ENCODE assay signal across 8 cellular contexts in the genomic region with DNA sequence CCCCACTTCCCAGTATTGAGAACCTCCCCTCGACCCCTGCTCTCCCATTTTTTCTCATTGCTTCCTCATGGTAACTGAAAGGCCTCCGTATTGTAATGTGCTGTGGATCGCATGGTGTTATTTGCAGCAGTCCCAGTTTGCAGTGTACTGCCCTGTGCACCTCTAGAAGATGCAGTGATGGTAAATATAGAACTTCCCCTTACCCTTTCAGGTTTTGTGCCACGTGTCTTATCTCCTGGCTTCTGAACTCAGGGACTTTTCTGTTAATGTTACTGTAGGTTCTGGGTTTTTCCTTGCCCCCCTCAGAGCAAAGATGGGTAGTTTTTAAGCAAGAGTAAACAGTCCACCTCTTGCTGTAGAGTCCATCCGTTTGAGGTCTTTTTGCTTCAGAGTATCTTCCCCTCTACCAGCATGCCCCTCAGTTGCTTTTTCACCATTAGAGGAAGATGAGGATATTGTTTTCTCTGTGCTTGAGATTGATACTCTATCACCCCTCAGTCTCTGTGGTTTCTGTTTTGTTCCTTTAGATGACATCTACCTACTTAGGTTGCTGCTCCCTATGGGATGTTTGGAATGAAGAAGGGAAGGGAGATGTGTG. TPM values are rescaled to one million over a fixed set of nuclear protein-coding genes. Genes with fewer than 3 reads are reported as not detected.
A peak's percentile ranks its signal among the peaks of the same experiment; 100 is the strongest.
DNase-seq lines count a peak whose midpoint lies in the region; ATAC-seq and TF ChIP-seq lines count a peak whose summit lies in the region.

No MANE protein-coding gene starts in this region.

- WGBS in thyroid gland, 2 donors = 82 to 87% methylated on average over 5 of the region's 5 CpGs

- H3K4me1 ChIP-seq in OCI-LY1 (ENCODE audit: insufficient read depth, low read length, severe bottlenecking) (peaks cover 52% of the 10 kb centered on the region), right atrium auricular region (peaks cover 0 to 59% of the 10 kb centered on the region in 2 donors), thyroid gland (peaks cover 57 to 80% of the 10 kb centered on the region in 2 donors), A673 (ENCODE audit: insufficient read depth, low read length, poor library complexity, severe bottlenecking) (peaks cover 16% of the 10 kb centered on the region)

- H4K20me1 ChIP-seq in OCI-LY1 (ENCODE audit: insufficient read depth, low read length) = no peaks in the 10 kb centered on the region

- ATAC-seq in activated CD8-positive, alpha-beta memory T cell treated with anti-CD3 and anti-CD28 coated beads, Interleukin-2, amount 10 ng/mL, durations not matched to agents 7 days and 5 days = no peak
- no peak for ATAC-seq in GM18517 (IDR thresholded peaks at IDR 0.05; ENCODE audit: unreplicated experiment)

- no peaks in the 10 kb centered on the region for H3K9me3 Mint-ChIP-seq in activated CD8-positive, alpha-beta memory T cell treated with anti-CD3 and anti-CD28 coated beads, Interleukin-2, amount 10 ng/mL, durations not matched to agents 7 days and 5 days (ENCODE audit: low read depth)

- BruUV-seq in A673 (replicated peaks; lab: Mats Ljungman, UMichigan) = no TSS peak

- no peak for TF ChIP-seq CTCF in OCI-LY1 (IDR thresholded peaks at IDR 0.05; ENCODE audit: low read length)
- no peak for TF ChIP-seq CTCF in right atrium auricular region (IDR thresholded peaks at IDR 0.05)
- TF ChIP-seq CTCF in thyroid gland (IDR thresholded peaks at IDR 0.05) = no peak
- TF ChIP-seq CTCF in A673 (conservative IDR thresholded peaks at IDR 0.05; ENCODE audit: low read depth, low read length) = no peak

- peaks cover 65% of the 10 kb centered on the region for H3K4me1 Mint-ChIP-seq in activated CD8-positive, alpha-beta memory T cell treated with anti-CD3 and anti-CD28 coated beads, Interleukin-2, amount 10 ng/mL, durations not matched to agents 7 days and 5 days

- H3K4me2 ChIP-seq in OCI-LY1 (ENCODE audit: low read length) = peak overlapping the region; percentile 38; the same call in 1 of the 2 replicates

- H3K27me3 ChIP-seq in OCI-LY1 (ENCODE audit: insufficient read depth, low read length) (no peaks in the 10 kb centered on the region), right atrium auricular region (no peaks in the 10 kb centered on the region), thyroid gland (no peaks in the 10 kb centered on the region), A673 (replicated peaks; ENCODE audit: insufficient read depth, low read depth, low read length, poor library complexity) (no peaks in the 10 kb centered on the region)

- no peak overlapping the region for H3K4me3 Mint-ChIP-seq in activated CD8-positive, alpha-beta memory T cell treated with anti-CD3 and anti-CD28 coated beads, Interleukin-2, amount 10 ng/mL, durations not matched to agents 7 days and 5 days

- POLR2A ChIA-PET in A673 (lab: Charles Lee; ENCODE audit: low non-redundant PET) = no interaction called here

- H3K27me3 Mint-ChIP-seq in activated CD8-positive, alpha-beta memory T cell treated with anti-CD3 and anti-CD28 coated beads, Interleukin-2, amount 10 ng/mL, durations not matched to agents 7 days and 5 days = no peaks in the 10 kb centered on the region

- H3K9me2 ChIP-seq in OCI-LY1 (ENCODE audit: low read depth, low read length) = no peaks in the 10 kb centered on the region

- H3K36me3 ChIP-seq in OCI-LY1 (ENCODE audit: insufficient read depth, low read length) (peaks cover 83% of the 10 kb centered on the region), right atrium auricular region (peaks cover 32% of the 10 kb centered on the region), thyroid gland (peaks cover 13 to 26% of the 10 kb centered on the region in 2 donors), A673 (ENCODE audit: insufficient read depth, low read length, poor library complexity, severe bottlenecking) (peaks cover 46% of the 10 kb centered on the region)

- H3K79me2 ChIP-seq in OCI-LY1 (ENCODE audit: insufficient read depth, low read length) = peaks cover 62% of the 10 kb centered on the region

- TF ChIP-seq POLR2A in thyroid gland (IDR thresholded peaks at IDR 0.05) = no peak

- H3K9me3 ChIP-seq in OCI-LY1 (ENCODE audit: low read length) (no peaks in the 10 kb centered on the region), right atrium auricular region (no peaks in the 10 kb centered on the region), thyroid gland (no peaks in the 10 kb centered on the region), A673 (ENCODE audit: low read depth, low read length, poor library complexity, severe bottlenecking) (no peaks in the 10 kb centered on the region)

- H3K27ac Mint-ChIP-seq in activated CD8-positive, alpha-beta memory T cell treated with anti-CD3 and anti-CD28 coated beads, Interleukin-2, amount 10 ng/mL, durations not matched to agents 7 days and 5 days = peak overlapping the region; percentile 48

- no peaks in the 10 kb centered on the region for H3F3A ChIP-seq in OCI-LY1 (ENCODE audit: insufficient read depth, low read length)

- intact Hi-C loops in thyroid gland (cut with DNase I) (loop anchor here (5.0 kb wide), 1 partner anchor 125 kb away; no protein-coding TSS in a partner anchor), A673 (cut with micrococcal nuclease; ENCODE audit: unreplicated experiment) (no loop called here)

- no peak overlapping the region; the same call in 1 of the 2 replicates for H3K9ac ChIP-seq in OCI-LY1 (ENCODE audit: low read length)

- H3K4me3 ChIP-seq in OCI-LY1 (ENCODE audit: low read depth, low read length, poor library complexity, severe bottlenecking) = peak overlapping the region; percentile 2
- H3K4me3 ChIP-seq in right atrium auricular region = no peak overlapping the region
- no peak overlapping the region for H3K4me3 ChIP-seq in thyroid gland (replicated peaks in 1 of 3)
- no peak overlapping the region for H3K4me3 ChIP-seq in A673 (ENCODE audit: low read depth, low read length, poor library complexity, severe bottlenecking)

- peaks cover 60% of the 10 kb centered on the region for H3K36me3 Mint-ChIP-seq in activated CD8-positive, alpha-beta memory T cell treated with anti-CD3 and anti-CD28 coated beads, Interleukin-2, amount 10 ng/mL, durations not matched to agents 7 days and 5 days

- H3K27ac ChIP-seq in OCI-LY1 (ENCODE audit: low read depth, low read length, poor library complexity, severe bottlenecking) (peak overlapping the region; percentile 63), right atrium auricular region (peak overlapping the region; percentile 38 to 52), thyroid gland (peak overlapping the region in 2 of 3 donors; percentile 44 to 98), A673 (ENCODE audit: low read depth, low read length, poor library complexity, severe bottlenecking) (no peak overlapping the region)

- CTCF ChIA-PET in activated CD8-positive, alpha-beta memory T cell treated with anti-CD3 and anti-CD28 coated beads, Interleukin-2, amount 10 ng/mL, durations not matched to agents 7 days and 5 days (lab: Charles Lee) = interaction anchor here (3.1 to 11.8 kb wide), 2 partner anchors 114 to 126 kb away, joined by 20 to 147 read pairs; no protein-coding TSS in a partner anchor
- CTCF ChIA-PET in A673 (lab: Charles Lee) = interaction anchor here (1.6 kb wide), 1 partner anchor 125 kb away, joined by 5 read pairs; no protein-coding TSS in a partner anchor

- DNase-seq in activated CD8-positive, alpha-beta memory T cell treated with anti-CD3 and anti-CD28 coated beads, Interleukin-2, amount 10 ng/mL, durations not matched to agents 7 days and 5 days = no peak
- no peak for DNase-seq in activated CD8-positive, alpha-beta memory T cell treated with anti-CD3 and anti-CD28 coated beads, Interleukin-2, amount 50 U/mL, for 4 hours
- no peak for DNase-seq in right atrium auricular region (ENCODE audit: low spot score)
- no peak for DNase-seq in thyroid gland
- DNase-seq in A673 (ENCODE audit: low spot score) = no peak
- no peak for DNase-seq in NCI-H446 treated with DMSO at 0.1 percent for 48 hours (lab: John Stamatoyannopoulos, UW)

- H2AFZ ChIP-seq in OCI-LY1 (ENCODE audit: low read length) = no peak overlapping the region

RNA-seq across cellular contexts. Expression of gene CHD2, which starts 22.4 kb away (rescaled TPM):
- 100 to 1,000 TPM; 121 to 151 TPM for total RNA-seq in activated CD8-positive, alpha-beta memory T cell treated with anti-CD3 and anti-CD28 coated beads, Interleukin-2, amount 10 ng/mL, durations not matched to agents 7 days and 5 days
- 10 to 100 TPM; 31.1 to 37.9 TPM for total RNA-seq in right atrium auricular region
- 100 to 1,000 TPM; 149 to 299 (median 213) TPM for total RNA-seq in thyroid gland
- total RNA-seq in A673 (2021) = 75.7 and 78.0 TPM in 2 replicates
